ENCODE assay signal across 1 cellular context in genomic region chr7:30504347-30505173, GRCh38.
TF ChIP-seq lines count a peak whose summit lies in the region.

TSS of gene GGCT (minus strand) at chr7:30504829. CDS start at chr7:30504709, 120 bp downstream.

TF ChIP-seq in HepG2, 621 proteins besides CTCF, POLR2A, EP300 and RAD21 (continued from another document and continues in another):
- TF ChIP-seq ARID5B (CRISPR knock-in tag; IDR thresholded peaks at IDR 0.05) (peak; percentile 26; the same call in 1 of the 2 replicates), ZKSCAN1 (IDR thresholded peaks at IDR 0.05; ENCODE audit: low read length) (no peak), E2F1 (CRISPR knock-in tag; IDR thresholded peaks at IDR 0.05) (peak; percentile 83), ZBTB21 (CRISPR knock-in tag; IDR thresholded peaks at IDR 0.05) (0 out of 2 replicates have a peak, but pooled peaks have one; percentile 16), SRSF9 (IDR thresholded peaks at IDR 0.05; ENCODE audit: borderline replicate concordance, insufficient read depth, low read depth, low read length, poor library complexity, severe bottlenecking) (no peak), ZNF777 (CRISPR knock-in tag; IDR thresholded peaks at IDR 0.05) (peak; percentile 42; the same call in 1 of the 2 replicates), PAXIP1 (CRISPR knock-in tag; conservative IDR thresholded peaks at IDR 0.05) (no peak; the same call in 1 of the 2 replicates), DDIT3 (CRISPR knock-in tag; IDR thresholded peaks at IDR 0.05) (no peak), GTF2F1 (IDR thresholded peaks at IDR 0.05; ENCODE audit: low read length) (no peak), PTBP1 (IDR thresholded peaks at IDR 0.05; ENCODE audit: low read depth, low read length, poor library complexity, severe bottlenecking) (no peak), ZBTB39 (CRISPR knock-in tag; IDR thresholded peaks at IDR 0.05) (no peak), RBM22 (optimal IDR thresholded peaks at IDR 0.05; ENCODE audit: low read length) (no peak), MTF1 (CRISPR knock-in tag; IDR thresholded peaks at IDR 0.05) (no peak), ZNF572 (CRISPR knock-in tag; IDR thresholded peaks at IDR 0.05) (no peak), KLF16 (CRISPR knock-in tag; IDR thresholded peaks at IDR 0.05) (peak in 1 of 2 experiments; percentile 60; a peak in 2 of 4 replicates), MBD4 (IDR thresholded peaks at IDR 0.05; ENCODE audit: borderline replicate concordance, low read length) (no peak), GPN1 (CRISPR knock-in tag; IDR thresholded peaks at IDR 0.05; ENCODE audit: borderline replicate concordance) (no peak), ARNT2 (CRISPR knock-in tag; IDR thresholded peaks at IDR 0.05; ENCODE audit: low read depth) (peak; percentile 66; the same call in 1 of the 2 replicates), ZNF619 (CRISPR knock-in tag; IDR thresholded peaks at IDR 0.05) (no peak), RXRB (CRISPR knock-in tag; IDR thresholded peaks at IDR 0.05; ENCODE audit: borderline replicate concordance) (peak; percentile 16), TBX2 (CRISPR knock-in tag; IDR thresholded peaks at IDR 0.05; ENCODE audit: borderline replicate concordance) (peak; percentile 76), FIP1L1 (IDR thresholded peaks at IDR 0.05; ENCODE audit: borderline replicate concordance, insufficient read depth, low read depth, low read length) (no peak), PHF8 (CRISPR knock-in tag; IDR thresholded peaks at IDR 0.05) (peak; percentile 89), ZNF562 (CRISPR knock-in tag; IDR thresholded peaks at IDR 0.05; ENCODE audit: borderline replicate concordance) (no peak), EHMT2 (IDR thresholded peaks at IDR 0.05; ENCODE audit: borderline replicate concordance, low read depth, low read length) (no peak), SMAD9 (CRISPR knock-in tag; IDR thresholded peaks at IDR 0.05) (no peak), CBX5 (CRISPR knock-in tag; IDR thresholded peaks at IDR 0.05; ENCODE audit: borderline replicate concordance) (no peak; the same call in 1 of the 2 replicates), ZNF644 (CRISPR knock-in tag; IDR thresholded peaks at IDR 0.05; ENCODE audit: low read depth) (no peak), ZBTB2 (CRISPR knock-in tag; IDR thresholded peaks at IDR 0.05; ENCODE audit: low read depth) (no peak), MED1 (CRISPR knock-in tag; IDR thresholded peaks at IDR 0.05) (peak; percentile 33; the same call in 1 of the 2 replicates), HMGXB3 (CRISPR knock-in tag; IDR thresholded peaks at IDR 0.05; ENCODE audit: borderline replicate concordance) (peak; percentile 98), ZNF205 (CRISPR knock-in tag; IDR thresholded peaks at IDR 0.05) (0 out of 2 replicates have a peak, but pooled peaks have one; percentile 18), ZBTB34 (CRISPR knock-in tag; IDR thresholded peaks at IDR 0.05) (peak; percentile 56; the same call in 1 of the 2 replicates), ZFP90 (CRISPR knock-in tag; IDR thresholded peaks at IDR 0.05; ENCODE audit: borderline replicate concordance) (peak; percentile 18; the same call in 1 of the 2 replicates), FOXK2 (IDR thresholded peaks at IDR 0.05) (no peak), PHF20 (CRISPR knock-in tag; IDR thresholded peaks at IDR 0.05) (peak; percentile 77), ZNF12 (CRISPR knock-in tag; IDR thresholded peaks at IDR 0.05) (0 out of 2 replicates have a peak, but pooled peaks have one; percentile 23), ZNF224 (CRISPR knock-in tag; IDR thresholded peaks at IDR 0.05) (peak; percentile 90), ZNF547 (CRISPR knock-in tag; IDR thresholded peaks at IDR 0.05) (no peak; the same call in 1 of the 2 replicates), ZFP37 (CRISPR knock-in tag; IDR thresholded peaks at IDR 0.05; ENCODE audit: borderline replicate concordance) (no peak), U2AF1 (optimal IDR thresholded peaks at IDR 0.05; ENCODE audit: low read depth, low read length) (no peak), MAF1 (CRISPR knock-in tag; IDR thresholded peaks at IDR 0.05; ENCODE audit: borderline replicate concordance) (0 out of 2 replicates have a peak, but pooled peaks have one; percentile 40)
